In the genomic region with DNA sequence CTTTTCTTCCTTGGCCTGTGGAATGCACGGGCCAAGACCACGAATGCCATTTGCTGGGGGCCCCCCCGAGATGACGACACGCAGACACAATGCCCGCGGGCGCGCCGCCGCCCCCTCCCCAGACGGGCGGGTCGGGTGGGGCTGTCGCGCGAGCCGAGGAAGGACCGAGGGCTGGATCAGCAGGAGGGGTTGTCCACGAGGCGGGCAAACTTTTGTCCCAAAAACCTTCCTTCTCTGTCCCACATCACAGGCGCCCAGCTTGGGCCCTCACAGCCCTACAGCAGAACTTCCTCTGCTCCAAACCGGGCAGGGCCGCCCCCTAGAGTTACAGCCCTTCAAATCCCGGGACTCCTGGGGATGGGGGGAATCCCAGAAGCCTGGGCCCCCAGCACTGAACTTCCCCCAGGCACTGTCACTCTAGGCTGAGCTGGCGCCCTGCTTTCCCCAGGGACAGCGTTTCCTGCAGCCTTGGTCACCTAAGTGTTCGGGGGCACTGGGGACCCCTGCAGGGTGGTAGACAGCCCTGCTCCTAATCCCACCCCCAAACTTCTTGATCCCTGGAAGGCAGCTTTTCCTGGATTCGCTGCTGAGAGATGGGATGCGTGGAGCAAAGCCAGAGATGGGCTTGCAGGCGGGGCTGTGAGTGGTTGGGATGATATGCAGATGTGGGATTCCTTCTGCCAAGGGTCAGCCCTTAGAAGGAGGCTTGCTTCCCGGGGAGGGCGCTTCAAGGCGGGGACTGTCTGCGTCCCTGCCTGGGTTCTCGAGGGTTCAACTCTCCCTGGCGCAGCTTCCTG, we compare ENCODE assay signal across 8 cellular contexts. TPM values are rescaled to one million over a fixed set of nuclear protein-coding genes. Genes with fewer than 3 reads are reported as not detected.
A peak's percentile ranks its signal among the peaks of the same experiment; 100 is the strongest.
DNase-seq lines count a peak whose midpoint lies in the region; TF ChIP-seq lines count a peak whose summit lies in the region.

No MANE protein-coding gene starts in this region.

- H3K27me3 ChIP-seq in brain microvascular endothelial cell (replicated peaks) (no peaks in the 10 kb centered on the region), kidney epithelial cell (ENCODE audit: control insufficient read depth, insufficient read depth, low read length) (peaks cover 22% of the 10 kb centered on the region), stomach smooth muscle (ENCODE audit: control insufficient read depth in 1 of 2, insufficient read depth in 2 of 2, low read length in 2 of 2) (no peaks in the 10 kb centered on the region)

- peaks cover 59% of the 10 kb centered on the region for H3K4me1 ChIP-seq in stomach smooth muscle (ENCODE audit: control insufficient read depth, insufficient read depth, low read length)

- H3K4me3 ChIP-seq in brain microvascular endothelial cell (ENCODE audit: low read depth, low read length) = peak overlapping the region; percentile 96
- peak overlapping the region; percentile 54 for H3K4me3 ChIP-seq in kidney epithelial cell (ENCODE audit: low read depth, low read length)
- H3K4me3 ChIP-seq in stomach smooth muscle (ENCODE audit: low read length in 2 of 2) = peak overlapping the region; percentile 82 to 87

- peak overlapping the region; percentile 52 for H3K27ac ChIP-seq in brain microvascular endothelial cell
- peak overlapping the region; percentile 88 for H3K27ac ChIP-seq in stomach smooth muscle (ENCODE audit: low read length)

- peak; percentile 68 for TF ChIP-seq CTCF in brain microvascular endothelial cell (IDR thresholded peaks at IDR 0.05; ENCODE audit: low read depth, low read length, missing control alignments)
- peak; percentile 37 for TF ChIP-seq CTCF in kidney epithelial cell (IDR thresholded peaks at IDR 0.05; ENCODE audit: insufficient read depth, low read length, poor library complexity, severe bottlenecking)

- peaks cover 26% of the 10 kb centered on the region for H3K36me3 ChIP-seq in brain microvascular endothelial cell (replicated peaks)
- H3K36me3 ChIP-seq in kidney epithelial cell (ENCODE audit: control insufficient read depth, insufficient read depth, low read length) = no peaks in the 10 kb centered on the region
- no peaks in the 10 kb centered on the region for H3K36me3 ChIP-seq in stomach smooth muscle (ENCODE audit: control insufficient read depth in 2 of 2, insufficient read depth in 2 of 2, low read length in 2 of 2)

- DNase-seq in HEK293T (ENCODE audit: extremely low spot score) (peak; percentile 14), brain microvascular endothelial cell (peak; percentile 60), kidney epithelial cell (ENCODE audit: low read depth) (no peak), NCI-H2196 treated with DMSO at 0.1 percent for 48 hours (lab: John Stamatoyannopoulos, UW; ENCODE audit: unreplicated experiment) (no peak), kidney glomerular epithelial cell (lab: John Stamatoyannopoulos, UW) (no peak)
- DNase-seq in activated CD4-positive, alpha-beta T cell treated with anti-CD3 and anti-CD28 coated beads for 1 hour = no peak
- DNase-seq in stimulated activated CD4-positive, alpha-beta T cell treated with anti-CD3 and anti-CD28 coated beads, Interleukin-12 subunit alpha, Interleukin-12 subunit beta, amount 100 ng/mL, for 4 hours = no peak

- peak overlapping the region; percentile 71 for H3K9ac ChIP-seq in stomach smooth muscle (ENCODE audit: low read length in 2 of 2)

- POLR2A ChIA-PET in HEK293T (lab: Yijun Ruan, JAX) = interaction anchor here (0.9 kb wide), 1 partner anchor 13 kb away, joined by 3 read pairs; no protein-coding TSS in a partner anchor

- CTCF ChIA-PET in HEK293T (lab: Yijun Ruan, JAX) = interaction anchor here (0.5 kb wide), 1 partner anchor 97 kb away, joined by 3 read pairs; no protein-coding TSS in a partner anchor

- in situ Hi-C loops in brain microvascular endothelial cell (cut with HindIII; ENCODE audit: low pct_ligation_motif_present, low sequenced_read_pairs) = loop anchor here (25.0 kb wide), 1 partner anchor 155 kb away; no protein-coding TSS in a partner anchor

- H3K9me3 ChIP-seq in stomach smooth muscle (ENCODE audit: control insufficient read depth in 2 of 2, low read length in 2 of 2) = no peaks in the 10 kb centered on the region

TF ChIP-seq in HEK293T, 16 proteins besides CTCF, POLR2A, EP300 and RAD21:
- TF ChIP-seq CTBP1 (IDR thresholded peaks at IDR 0.05; ENCODE audit: borderline replicate concordance) (no peak), TARDBP (IDR thresholded peaks at IDR 0.05) (no peak), L3MBTL2 (conservative IDR thresholded peaks at IDR 0.05) (no peak), LEF1 (IDR thresholded peaks at IDR 0.05; ENCODE audit: borderline replicate concordance) (no peak), HDGF (IDR thresholded peaks at IDR 0.05; ENCODE audit: borderline replicate concordance) (no peak), FOXM1 (IDR thresholded peaks at IDR 0.05; ENCODE audit: borderline replicate concordance) (no peak), SUZ12 (IDR thresholded peaks at IDR 0.05) (no peak), NFRKB (IDR thresholded peaks at IDR 0.05) (no peak), ARNT (IDR thresholded peaks at IDR 0.05) (no peak)
- TF ChIP-seq, protein P1, sequence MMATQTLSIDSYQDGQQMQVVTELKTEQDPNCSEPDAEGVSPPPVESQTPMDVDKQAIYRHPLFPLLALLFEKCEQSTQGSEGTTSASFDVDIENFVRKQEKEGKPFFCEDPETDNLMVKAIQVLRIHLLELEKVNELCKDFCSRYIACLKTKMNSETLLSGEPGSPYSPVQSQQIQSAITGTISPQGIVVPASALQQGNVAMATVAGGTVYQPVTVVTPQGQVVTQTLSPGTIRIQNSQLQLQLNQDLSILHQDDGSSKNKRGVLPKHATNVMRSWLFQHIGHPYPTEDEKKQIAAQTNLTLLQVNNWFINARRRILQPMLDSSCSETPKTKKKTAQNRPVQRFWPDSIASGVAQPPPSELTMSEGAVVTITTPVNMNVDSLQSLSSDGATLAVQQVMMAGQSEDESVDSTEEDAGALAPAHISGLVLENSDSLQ (IDR thresholded peaks at IDR 0.05) = no peak

RNA-seq across cellular contexts. Expression of a gene that starts 1.0 kb away (rescaled TPM):
- 87.7 and 92.6 TPM in 2 replicates for total RNA-seq in kidney epithelial cell

Comparison
In these comparisons a context has a peak if more than half of its experiments do, and no peak if none do; other contexts are left out.
1. DNase-seq: peak in HEK293T (single experiment) and brain microvascular endothelial cell (single experiment); none in kidney epithelial cell (single experiment), activated CD4-positive, alpha-beta T cell treated with anti-CD3 and anti-CD28 coated beads for 1 hour (single experiment), stimulated activated CD4-positive, alpha-beta T cell treated with anti-CD3 and anti-CD28 coated beads, Interleukin-12 subunit alpha, Interleukin-12 subunit beta, amount 100 ng/mL, for 4 hours (single experiment), NCI-H2196 treated with DMSO at 0.1 percent for 48 hours (single experiment) and kidney glomerular epithelial cell (single experiment).
2. Peak in every context shown above with its lines, with median percentiles within 50 percentile points of each other: H3K4me3 ChIP-seq.